23 cellular contexts compared by ENCODE assay signal in genomic region chr4:131388277-131388676, GRCh38.
DNase-seq lines count a peak whose midpoint lies in the region; ATAC-seq and TF ChIP-seq lines count a peak whose summit lies in the region.
"Had no signal": no experiment of that assay in that cellular context is flagged by ENCODE, and none has a peak within 500 bp of the region (broad histone marks: within the 10 kb centered on the region; RNA-seq: fewer than 3 reads in every experiment).

No MANE protein-coding gene starts in this region.

- H4K5ac ChIP-seq in mesendoderm (ENCODE audit: low read length) = no peak overlapping the region

- H3K9me3 Mint-ChIP-seq in GM23338 = peaks cover 12% of the 10 kb centered on the region; the same call in 2 of the 3 replicates

- no peaks in the 10 kb centered on the region for H3F3A ChIP-seq in GM23338 (replicated peaks; ENCODE audit: low read depth)

- no peak overlapping the region for H3K4me3 Mint-ChIP-seq in GM23338
- H3K4me3 Mint-ChIP-seq: CD14-positive monocyte; CD4-positive, alpha-beta T cell; CD8-positive, alpha-beta memory T cell; H9 had no signal

- H4K91ac ChIP-seq in mesenchymal stem cell (ENCODE audit: low read length) = no peak overlapping the region

- H3K9me3 ChIP-seq in WERI-Rb-1 (ENCODE audit: severe bottlenecking) = no peaks in the 10 kb centered on the region
- H3K9me3 ChIP-seq in mesenchymal stem cell (ENCODE audit: control insufficient read depth, low read length) = peaks cover 15% of the 10 kb centered on the region
- H3K9me3 ChIP-seq: A549; BE2C; BLaER1 treated with 17β-estradiol and CSF1 and Interleukin-3, amounts not matched to agents 10 nM and 100 nM had no signal

- no peaks in the 10 kb centered on the region for H3K27me3 ChIP-seq in GM23338 (ENCODE audit: insufficient read depth)
- no peaks in the 10 kb centered on the region for H3K27me3 ChIP-seq in WERI-Rb-1 (ENCODE audit: insufficient read depth, low read depth, severe bottlenecking)
- no peaks in the 10 kb centered on the region for H3K27me3 ChIP-seq in mesendoderm (ENCODE audit: insufficient read depth, low read length, poor library complexity)
- H3K27me3 ChIP-seq in mesenchymal stem cell (ENCODE audit: control insufficient read depth in 1 of 2, insufficient read depth in 1 of 2, low read length in 2 of 2) = no peaks in the 10 kb centered on the region
- H3K27me3 ChIP-seq: BE2C; BLaER1 treated with 17β-estradiol and CSF1 and Interleukin-3, amounts not matched to agents 10 nM and 100 nM had no signal

- no peak for ATAC-seq in GM23338
- ATAC-seq in HG02970 (IDR thresholded peaks at IDR 0.05; ENCODE audit: low FRiP score, unreplicated experiment) = no peak
- ATAC-seq: A549, HCT116 had no signal

- H3K79me1 ChIP-seq in mesendoderm (ENCODE audit: low read length) (no peaks in the 10 kb centered on the region), mesenchymal stem cell (replicated peaks; ENCODE audit: low read length, poor library complexity, severe bottlenecking) (no peaks in the 10 kb centered on the region)

- no peaks in the 10 kb centered on the region for H3K4me1 ChIP-seq in GM23338 (ENCODE audit: insufficient read depth)
- no peaks in the 10 kb centered on the region for H3K4me1 ChIP-seq in mesendoderm (ENCODE audit: control insufficient read depth, low read depth, low read length)
- H3K4me1 ChIP-seq in mesenchymal stem cell (ENCODE audit: control insufficient read depth, insufficient read depth, low read depth, low read length) = no peaks in the 10 kb centered on the region
- H3K4me1 ChIP-seq: A549; BE2C; BLaER1 treated with 17β-estradiol and CSF1 and Interleukin-3, amounts not matched to agents 10 nM and 100 nM had no signal

- H2BK5ac ChIP-seq in mesendoderm (ENCODE audit: low read length) = no peak overlapping the region
- no peak overlapping the region for H2BK5ac ChIP-seq in mesenchymal stem cell (ENCODE audit: low read depth, low read length, poor library complexity, severe bottlenecking)

- no CpG with 5 or more reads among the region's 2 CpGs for WGBS in mesendoderm (ENCODE audit: extremely low coverage, insufficient coverage, low lambda C conversion rate)
- 19% methylated on average over 2 of the region's 2 CpGs for WGBS in mesenchymal stem cell

- no peak overlapping the region for H4K8ac ChIP-seq in mesendoderm (ENCODE audit: low read depth, low read length)
- H4K8ac ChIP-seq in mesenchymal stem cell (ENCODE audit: low read length) = no peak overlapping the region

- H3K27ac ChIP-seq in GM23338 (ENCODE audit: low read depth) (no peak overlapping the region), WERI-Rb-1 (no peak overlapping the region), mesendoderm (ENCODE audit: low read depth, low read length) (no peak overlapping the region), mesenchymal stem cell (ENCODE audit: low read length, poor library complexity, severe bottlenecking) (no peak overlapping the region)
- H3K27ac ChIP-seq: A549; BLaER1 treated with 17β-estradiol and CSF1 and Interleukin-3, amounts not matched to agents 10 nM and 100 nM; GM23248 had no signal

- no peaks in the 10 kb centered on the region for H4K20me1 ChIP-seq in GM23338 (replicated peaks; ENCODE audit: insufficient read depth)
- H4K20me1 ChIP-seq: BLaER1 treated with 17β-estradiol and CSF1 and Interleukin-3, amounts not matched to agents 10 nM and 100 nM had no signal

- H3K36me3 ChIP-seq in GM23338 (ENCODE audit: insufficient read depth) (no peaks in the 10 kb centered on the region), WERI-Rb-1 (no peaks in the 10 kb centered on the region), mesendoderm (ENCODE audit: control insufficient read depth, insufficient read depth, low read length) (no peaks in the 10 kb centered on the region), mesenchymal stem cell (ENCODE audit: control insufficient read depth in 1 of 2, insufficient read depth in 2 of 2, low read depth in 1 of 2, low read length in 2 of 2) (no peaks in the 10 kb centered on the region)
- H3K36me3 ChIP-seq: BE2C; BLaER1 treated with 17β-estradiol and CSF1 and Interleukin-3, amounts not matched to agents 10 nM and 100 nM had no signal

- H3K4ac ChIP-seq in mesendoderm (ENCODE audit: low read depth, low read length) = no peak overlapping the region
- no peak overlapping the region for H3K4ac ChIP-seq in mesenchymal stem cell (ENCODE audit: low read depth in 1 of 2, low read length in 2 of 2)

- no peak overlapping the region for H3K18ac ChIP-seq in mesendoderm (ENCODE audit: low read length)
- H3K18ac ChIP-seq in mesenchymal stem cell (ENCODE audit: low read depth in 1 of 2, low read length in 2 of 2) = peak overlapping the region in 1 of 2 experiments; percentile 4

- H3K4me1 Mint-ChIP-seq in GM23338 = no peaks in the 10 kb centered on the region
- H3K4me1 Mint-ChIP-seq: CD14-positive monocyte; CD8-positive, alpha-beta memory T cell; H9 had no signal

- peak overlapping the region; percentile 48; the same call in 1 of the 2 replicates for H3K27ac Mint-ChIP-seq in GM23338
- H3K27ac Mint-ChIP-seq: CD14-positive monocyte; CD4-positive, alpha-beta T cell; CD8-positive, alpha-beta memory T cell; H9 had no signal

- H2BK15ac ChIP-seq in mesendoderm (replicated peaks; ENCODE audit: low read depth) (no peak overlapping the region), mesenchymal stem cell (ENCODE audit: low read depth, poor library complexity, severe bottlenecking) (no peak overlapping the region)

- H3K79me2 ChIP-seq in GM23338 (replicated peaks; ENCODE audit: insufficient read depth) (no peaks in the 10 kb centered on the region), mesendoderm (ENCODE audit: control insufficient read depth, insufficient read depth, low read length) (no peaks in the 10 kb centered on the region)

- no peak overlapping the region for H2BK120ac ChIP-seq in mesendoderm (ENCODE audit: low read depth, low read length)
- H2BK120ac ChIP-seq in mesenchymal stem cell (ENCODE audit: low read depth, low read length) = no peak overlapping the region

- H3K4me3 ChIP-seq in GM23338 = no peak overlapping the region
- H3K4me3 ChIP-seq in WERI-Rb-1 (ENCODE audit: low read depth, low read length) = no peak overlapping the region
- no peak overlapping the region for H3K4me3 ChIP-seq in mesendoderm (ENCODE audit: low read length)
- H3K4me3 ChIP-seq in mesenchymal stem cell (ENCODE audit: insufficient read depth in 1 of 2, low read depth in 1 of 2, low read length in 2 of 2) = no peak overlapping the region
- H3K4me3 ChIP-seq: A549; BLaER1 treated with 17β-estradiol and CSF1 and Interleukin-3, amounts not matched to agents 10 nM and 100 nM; GM23248 had no signal

- no peak overlapping the region for H3K23ac ChIP-seq in mesendoderm (ENCODE audit: low read length)
- H3K23ac ChIP-seq in mesenchymal stem cell (ENCODE audit: low read length in 2 of 2) = no peak overlapping the region

- no peak overlapping the region for H2BK12ac ChIP-seq in mesenchymal stem cell (ENCODE audit: low read length in 2 of 2)

- H3K4me2 ChIP-seq in GM23338 (no peak overlapping the region), mesendoderm (ENCODE audit: low read length) (no peak overlapping the region), mesenchymal stem cell (ENCODE audit: low read length, poor library complexity, severe bottlenecking) (no peak overlapping the region)
- H3K4me2 ChIP-seq: A549; BLaER1 treated with 17β-estradiol and CSF1 and Interleukin-3, amounts not matched to agents 10 nM and 100 nM had no signal

- no peak overlapping the region for H3K56ac ChIP-seq in mesendoderm (ENCODE audit: low read length)

- DNase-seq in DMS53 (lab: John Stamatoyannopoulos, UW) = peak; percentile 10
- DNase-seq in DMS53 treated with DMSO at 0.1 percent for 48 hours (lab: John Stamatoyannopoulos, UW; ENCODE audit: unreplicated experiment) = no peak
- no peak for DNase-seq in GM23338 (ENCODE audit: low spot score)
- DNase-seq in WERI-Rb-1 = peak; percentile 38
- DNase-seq in mesendoderm = peak; percentile 85
- DNase-seq in mesenchymal stem cell = no peak
- DNase-seq in kidney tubule cell (ENCODE audit: low spot score) = no peak
- DNase-seq: 8988T; ACHN; AML-193; BE2C; CD4-positive, alpha-beta T cell; CD8-positive, alpha-beta memory T cell; DMS153; DMS79 treated with DMSO at 0.1 percent for 48 hours; GF-D8; GM23248; H9 had no signal

- no peak overlapping the region for H3K9ac ChIP-seq in mesendoderm (ENCODE audit: low read length)
- no peak overlapping the region for H3K9ac ChIP-seq in mesenchymal stem cell (ENCODE audit: low read length)
- H3K9ac ChIP-seq: BLaER1 treated with 17β-estradiol and CSF1 and Interleukin-3, amounts not matched to agents 10 nM and 100 nM; GM23248 had no signal

- H3K36me3 Mint-ChIP-seq in GM23338 (ENCODE audit: low read depth) = no peaks in the 10 kb centered on the region; the same call in 2 of the 3 replicates
- H3K36me3 Mint-ChIP-seq: CD14-positive monocyte; CD8-positive, alpha-beta memory T cell had no signal

- H3K14ac ChIP-seq in mesenchymal stem cell (ENCODE audit: low read length in 2 of 2) = no peak overlapping the region

- peaks cover 17% of the 10 kb centered on the region; the same call in 1 of the 2 replicates for H3K9me2 ChIP-seq in GM23338 (ENCODE audit: insufficient read depth)

- no peak overlapping the region for H2AK5ac ChIP-seq in mesendoderm (ENCODE audit: low read length)
- no peak overlapping the region for H2AK5ac ChIP-seq in mesenchymal stem cell (ENCODE audit: low read length, severe bottlenecking)

- H2AFZ ChIP-seq in GM23338 (no peak overlapping the region), mesenchymal stem cell (ENCODE audit: low read depth, low read length) (no peak overlapping the region)
- H2AFZ ChIP-seq: GM23248 had no signal

- H3K27me3 Mint-ChIP-seq in GM23338 (ENCODE audit: insufficient read depth, low read depth, poor library complexity) = no peaks in the 10 kb centered on the region
- H3K27me3 Mint-ChIP-seq: CD4-positive, alpha-beta T cell; CD8-positive, alpha-beta memory T cell had no signal

- TF ChIP-seq CTCF in GM23338 (conservative IDR thresholded peaks at IDR 0.05; ENCODE audit: low read depth in 2 of 2) (no peak), WERI-Rb-1 (IDR thresholded peaks at IDR 0.05; ENCODE audit: low read depth, low read length) (no peak)

Comparison
In these comparisons a context has a peak if more than half of its experiments do, and no peak if none do; other contexts are left out.
1. DNase-seq: peak in DMS53 (single experiment), WERI-Rb-1 (single experiment) and mesendoderm (single experiment); none in DMS53 treated with DMSO at 0.1 percent for 48 hours (single experiment), GM23338 (single experiment), mesenchymal stem cell (single experiment) and kidney tubule cell (single experiment).